8 cellular contexts compared by ENCODE assay signal in the genomic region with DNA sequence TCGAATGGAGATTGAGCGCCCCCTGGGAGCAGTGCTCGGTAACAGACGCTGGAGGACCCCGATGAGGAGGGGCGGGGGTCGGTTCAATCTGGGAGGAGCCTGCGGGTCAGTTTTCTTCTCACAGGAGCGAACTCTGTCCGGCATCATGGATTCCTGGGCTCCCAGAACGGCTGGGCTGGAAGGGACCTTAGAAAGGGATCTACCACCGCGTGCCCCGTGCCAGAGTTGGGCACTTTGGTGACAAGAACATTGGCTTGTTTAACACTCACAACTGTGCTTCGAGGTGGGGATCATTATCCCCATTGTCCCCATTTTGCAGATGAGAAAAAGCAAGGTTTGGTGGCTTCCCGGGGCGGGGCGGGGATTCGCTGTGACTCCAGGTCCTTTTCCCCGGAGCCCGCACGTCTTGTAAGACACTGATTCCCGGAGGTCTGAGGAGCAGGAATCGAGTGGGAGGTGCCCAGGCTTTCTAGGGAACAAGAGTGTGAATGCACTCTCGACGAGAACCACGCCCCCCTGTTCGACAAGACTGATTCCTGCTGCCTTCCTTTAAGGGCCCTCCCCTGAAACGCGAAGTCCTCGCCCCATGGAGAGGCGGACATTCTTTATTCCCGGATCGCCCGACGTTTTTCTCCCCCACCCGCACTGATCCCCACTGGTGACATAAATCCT. TPM values are rescaled to one million over a fixed set of nuclear protein-coding genes. Genes with fewer than 3 reads are reported as not detected.
A peak's percentile ranks its signal among the peaks of the same experiment; 100 is the strongest.
DNase-seq lines count a peak whose midpoint lies in the region; ATAC-seq and TF ChIP-seq lines count a peak whose summit lies in the region.

No MANE protein-coding gene starts in this region.

- peaks cover 7 to 45% (median 22%) of the 10 kb centered on the region in 6 donors for H3K4me1 ChIP-seq in spleen

- CTCF ChIA-PET in activated B cell treated with CpG ODN at 0.5 μM for 24 hours (lab: Charles Lee): interaction anchor here (0.6 to 4.0 kb wide), 3 partner anchors 21 to 77 kb away, joined by 3 to 41 read pairs (median 14); no protein-coding TSS in a partner anchor

- TF ChIP-seq POLR2A in spleen (IDR thresholded peaks at IDR 0.05): no peak

- H3K4me1 Mint-ChIP-seq in activated B cell treated with CpG ODN at 0.5 μM for 24 hours: peaks cover 20% of the 10 kb centered on the region

- DNase-seq in COLO668 (lab: John Stamatoyannopoulos, UW; ENCODE audit: unreplicated experiment): peak; percentile 84
- peak; percentile 90 for DNase-seq in NCI-H2227 treated with DMSO at 0.1 percent for 48 hours (lab: John Stamatoyannopoulos, UW)
- DNase-seq in activated B cell treated with CpG ODN at 0.5 μM for 24 hours: peak; percentile 79
- DNase-seq in caudate nucleus (lab: John Stamatoyannopoulos, UW): peak in 59 of 61 donors; percentile 23 to 90 (median 75)
- peak; percentile 92 for DNase-seq in iris pigment epithelial cell (ENCODE audit: low read depth)
- DNase-seq in spleen: peak; percentile 96

- H3K27me3 ChIP-seq in spleen (replicated peaks in 1 of 7): no peaks in the 10 kb centered on the region

- H3K9me3 ChIP-seq in spleen: no peaks in the 10 kb centered on the region

- POLR2A ChIA-PET in activated B cell treated with CpG ODN at 0.5 μM for 24 hours (lab: Charles Lee): interaction anchor here (0.6 to 1.5 kb wide), 12 partner anchors 20 to 739 kb away, joined by 3 to 6 read pairs (median 3); a partner anchor contains a TSS

- intact Hi-C loops in activated B cell treated with CpG ODN at 0.5 μM for 24 hours (cut with micrococcal nuclease): loop anchor here (1.0 to 10.0 kb wide), 20 partner anchors 20 to 1105 kb away; a partner anchor contains a TSS
- intact Hi-C loops in spleen (cut with DNase I; ENCODE audit: low total_unique reads): loop anchor here (2.0 kb wide), 1 partner anchor 77 kb away; no protein-coding TSS in a partner anchor

- H3K4me3 Mint-ChIP-seq in activated B cell treated with CpG ODN at 0.5 μM for 24 hours: peak overlapping the region; percentile 100

- H3K9me3 Mint-ChIP-seq in activated B cell treated with CpG ODN at 0.5 μM for 24 hours: no peaks in the 10 kb centered on the region

- peaks cover 0 to 15% (median 1%) of the 10 kb centered on the region in 6 donors for H3K36me3 ChIP-seq in spleen

- H3K27ac ChIP-seq in caudate nucleus (ENCODE audit: low read depth, low read length) (peak overlapping the region; percentile 99), spleen (peak overlapping the region; percentile 49 to 99 (median 96))

- H3K36me3 Mint-ChIP-seq in activated B cell treated with CpG ODN at 0.5 μM for 24 hours (ENCODE audit: low read depth): peaks cover 18% of the 10 kb centered on the region

- no peaks in the 10 kb centered on the region for H3K27me3 Mint-ChIP-seq in activated B cell treated with CpG ODN at 0.5 μM for 24 hours

- peak; percentile 53 for TF ChIP-seq CTCF in activated B cell treated with CpG ODN at 0.5 μM for 24 hours (IDR thresholded peaks at IDR 0.05)
- peak; percentile 79 to 96 (median 92) for TF ChIP-seq CTCF in spleen (IDR thresholded peaks at IDR 0.05 in 8 of 11, conservative IDR thresholded peaks at IDR 0.05 in 3 of 11)

- H3K4me3 ChIP-seq in spleen: peak overlapping the region; percentile 47 to 95 (median 78)

- 0 to 1% (median 1%) methylated on average over 31 to 37 of the region's 37 CpGs for WGBS in spleen, 5 donors

- H3K27ac Mint-ChIP-seq in activated B cell treated with CpG ODN at 0.5 μM for 24 hours: peak overlapping the region; percentile 100

- peak; percentile 1 for ATAC-seq in HG02642 (IDR thresholded peaks at IDR 0.05; ENCODE audit: poor library complexity, unreplicated experiment)
- ATAC-seq in activated B cell treated with CpG ODN at 0.5 μM for 24 hours (ENCODE audit: low read depth): peak; percentile 3
- no peak for ATAC-seq in GM21390 (IDR thresholded peaks at IDR 0.05; ENCODE audit: unreplicated experiment)

RNA-seq across cellular contexts. Expression of a gene that starts 1.5 kb away (rescaled TPM):
- total RNA-seq in activated B cell treated with CpG ODN at 0.5 μM for 24 hours (20.3 and 24.2 TPM in 2 replicates), spleen (10 to 100 TPM; 12.4 to 21.0 (median 17.8) TPM)
- polyA plus RNA-seq in spleen: 10 to 100 TPM in 1 of 3 donors, 1 to 10 TPM in 2; 4.3 to 24.7 (median 5.5) TPM

RNA-seq across cellular contexts. Expression of a gene that starts 25.5 kb away (rescaled TPM):
- total RNA-seq in activated B cell treated with CpG ODN at 0.5 μM for 24 hours: 0.56 and 0.62 TPM in 2 replicates
- 1 to 10 TPM in 5 of 7 donors, under 1 TPM in 1, not detected in 1; 0.68 to 3.3 (median 1.4) TPM for total RNA-seq in spleen
- 1 to 10 TPM in 2 of 3 donors, under 1 TPM in 1; 0.61 to 1.3 (median 1.1) TPM for polyA plus RNA-seq in spleen

RNA-seq across cellular contexts. Expression of a gene that starts 27.0 kb away (rescaled TPM):
- total RNA-seq in activated B cell treated with CpG ODN at 0.5 μM for 24 hours (25.1 and 30.6 TPM in 2 replicates), spleen (10 to 100 TPM; 20.7 to 44.8 (median 29.8) TPM)
- polyA plus RNA-seq in spleen: 10 to 100 TPM; 22.2 to 26.2 (median 22.5) TPM

RNA-seq across cellular contexts. Expression of a gene that starts 28.0 kb away (rescaled TPM):
- total RNA-seq in activated B cell treated with CpG ODN at 0.5 μM for 24 hours: 32.2 and 35.7 TPM in 2 replicates
- 10 to 100 TPM; 15.5 to 24.3 (median 21.6) TPM for total RNA-seq in spleen
- 10 to 100 TPM; 35.6 to 38.7 (median 37.8) TPM for polyA plus RNA-seq in spleen

RNA-seq across cellular contexts. Expression of a gene that starts 35.7 kb away (rescaled TPM):
- 29.6 and 32.8 TPM in 2 replicates for total RNA-seq in activated B cell treated with CpG ODN at 0.5 μM for 24 hours
- 10 to 100 TPM; 10.1 to 24.9 (median 19.8) TPM for total RNA-seq in spleen
- 10 to 100 TPM in 1 of 3 donors, 1 to 10 TPM in 2; 4.8 to 15.0 (median 8.8) TPM for polyA plus RNA-seq in spleen
